9 cellular contexts compared by ENCODE assay signal in the genomic region with DNA sequence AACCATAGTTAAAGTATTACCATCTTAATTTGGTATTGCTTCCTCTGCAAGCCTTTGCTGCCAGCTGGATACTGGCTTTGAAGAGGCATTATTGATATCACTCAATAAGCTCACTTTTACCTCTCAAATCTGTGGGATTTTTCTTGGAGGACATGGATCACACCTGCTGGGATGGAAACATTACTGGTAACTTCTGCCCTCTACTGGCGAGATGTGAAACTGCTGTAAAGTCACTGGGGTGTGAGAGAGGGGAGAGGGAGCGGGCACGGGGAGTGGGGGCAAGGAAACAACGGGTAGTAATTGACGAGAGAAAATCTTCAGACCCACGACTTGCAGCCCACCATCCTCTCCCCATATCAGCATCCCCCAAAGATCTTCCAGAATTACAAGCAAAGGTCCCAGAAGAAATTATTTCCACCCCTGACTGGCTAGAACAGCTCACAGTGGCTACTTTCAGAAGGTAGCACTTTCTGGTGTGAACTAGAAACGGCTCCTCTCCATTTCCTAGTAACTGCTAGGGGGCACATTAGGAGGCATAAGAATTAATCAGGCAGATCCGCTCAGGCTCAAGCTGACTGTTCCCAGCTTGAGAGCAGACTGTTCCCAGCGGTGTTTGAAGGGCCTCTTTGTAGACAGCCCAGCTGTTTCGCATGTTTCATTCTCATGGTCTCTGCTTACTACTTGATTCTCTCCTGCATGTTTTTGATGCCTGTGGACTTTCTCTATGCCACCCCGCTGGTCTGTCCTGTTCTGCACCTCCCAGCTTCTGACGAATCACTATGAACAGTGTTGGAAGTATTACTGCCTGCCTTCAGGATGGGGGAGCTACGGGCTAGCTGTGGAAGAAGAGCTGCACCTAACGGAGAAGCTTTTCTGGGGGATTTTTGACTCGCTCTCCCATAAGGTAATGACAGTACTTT.
DNase-seq lines count a peak whose midpoint lies in the region; ATAC-seq and TF ChIP-seq lines count a peak whose summit lies in the region.
"Had no signal": no experiment of that assay in that cellular context is flagged by ENCODE, and none has a peak within 500 bp of the region (broad histone marks: within the 10 kb centered on the region; RNA-seq: fewer than 3 reads in every experiment).

No MANE protein-coding gene starts in this region.

- peaks cover 14% of the 10 kb centered on the region for H3K4me1 Mint-ChIP-seq in nephron

- no peaks in the 10 kb centered on the region for H3K9me3 Mint-ChIP-seq in nephron

- H3K36me3 Mint-ChIP-seq in nephron (ENCODE audit: low read depth): no peaks in the 10 kb centered on the region

- DNase-seq in DMS53 (lab: John Stamatoyannopoulos, UW): peak; percentile 47
- no peak for DNase-seq in DMS53 treated with DMSO at 0.1 percent for 48 hours (lab: John Stamatoyannopoulos, UW; ENCODE audit: unreplicated experiment)
- DNase-seq in LNCaP clone FGC (ENCODE audit: low read depth): no peak
- no peak for DNase-seq in SIG-M5 treated with dmso at 0.1 percent for 504 hours (lab: John Stamatoyannopoulos, UW; ENCODE audit: unreplicated experiment)

- H3K27me3 Mint-ChIP-seq in nephron (ENCODE audit: low read depth): peaks cover 7% of the 10 kb centered on the region

- H3K4me3 ChIP-seq in LNCaP clone FGC (ENCODE audit: low read depth, low read length): no peak overlapping the region
- no peak overlapping the region for H3K4me3 ChIP-seq in WI38 (ENCODE audit: low read depth, low read length)
- H3K4me3 ChIP-seq: BLaER1 had no signal

- TF ChIP-seq CTCF in LNCaP clone FGC (IDR thresholded peaks at IDR 0.05; ENCODE audit: control insufficient read depth, extremely low read depth, insufficient read depth) (peak; percentile 85), WI38 (IDR thresholded peaks at IDR 0.05; ENCODE audit: low read depth, low read length) (peak; percentile 76), nephron (IDR thresholded peaks at IDR 0.05; ENCODE audit: unreplicated experiment in 3 of 3) (peak; percentile 68 to 75 (median 69))

- H3K27ac Mint-ChIP-seq in nephron: no peak overlapping the region

- peak; percentile 75 for ATAC-seq in esophagus mucosa
- no peak for ATAC-seq in HG03175 (IDR thresholded peaks at IDR 0.05; ENCODE audit: unreplicated experiment)

- H3K4me3 Mint-ChIP-seq in nephron: no peak overlapping the region
